2 cellular contexts compared by ENCODE assay signal in the genomic region with DNA sequence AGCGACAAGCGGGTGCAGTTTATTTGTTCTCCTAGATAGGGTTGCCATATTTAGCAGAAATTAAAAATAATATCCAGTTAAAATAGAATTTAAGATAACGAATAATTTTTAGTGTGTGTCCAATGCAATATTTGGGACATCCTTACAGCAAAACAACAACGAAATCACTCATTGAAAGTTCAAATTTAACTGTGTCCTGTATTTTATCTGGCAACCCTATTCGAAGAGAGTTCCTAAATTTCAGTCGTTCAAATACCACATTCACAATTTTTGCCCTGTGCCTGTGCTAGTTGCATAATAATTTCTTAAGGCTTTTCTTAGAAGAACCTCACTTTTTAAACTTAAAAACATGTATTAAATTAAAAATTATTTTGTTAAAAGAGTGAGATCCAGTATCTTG.
TF ChIP-seq lines count a peak whose summit lies in the region.

No MANE protein-coding gene starts in this region.

TF ChIP-seq in IMR-90, 13 proteins besides CTCF, POLR2A, EP300 and RAD21:
- TF ChIP-seq, protein P1, sequence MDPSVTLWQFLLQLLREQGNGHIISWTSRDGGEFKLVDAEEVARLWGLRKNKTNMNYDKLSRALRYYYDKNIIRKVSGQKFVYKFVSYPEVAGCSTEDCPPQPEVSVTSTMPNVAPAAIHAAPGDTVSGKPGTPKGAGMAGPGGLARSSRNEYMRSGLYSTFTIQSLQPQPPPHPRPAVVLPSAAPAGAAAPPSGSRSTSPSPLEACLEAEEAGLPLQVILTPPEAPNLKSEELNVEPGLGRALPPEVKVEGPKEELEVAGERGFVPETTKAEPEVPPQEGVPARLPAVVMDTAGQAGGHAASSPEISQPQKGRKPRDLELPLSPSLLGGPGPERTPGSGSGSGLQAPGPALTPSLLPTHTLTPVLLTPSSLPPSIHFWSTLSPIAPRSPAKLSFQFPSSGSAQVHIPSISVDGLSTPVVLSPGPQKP (IDR thresholded peaks at IDR 0.05; ENCODE audit: borderline replicate concordance, low read depth, low read length), result no peak
- TF ChIP-seq NFE2L2 (IDR thresholded peaks at IDR 0.05; ENCODE audit: low read depth, low read length), result no peak
- TF ChIP-seq, protein P2, sequence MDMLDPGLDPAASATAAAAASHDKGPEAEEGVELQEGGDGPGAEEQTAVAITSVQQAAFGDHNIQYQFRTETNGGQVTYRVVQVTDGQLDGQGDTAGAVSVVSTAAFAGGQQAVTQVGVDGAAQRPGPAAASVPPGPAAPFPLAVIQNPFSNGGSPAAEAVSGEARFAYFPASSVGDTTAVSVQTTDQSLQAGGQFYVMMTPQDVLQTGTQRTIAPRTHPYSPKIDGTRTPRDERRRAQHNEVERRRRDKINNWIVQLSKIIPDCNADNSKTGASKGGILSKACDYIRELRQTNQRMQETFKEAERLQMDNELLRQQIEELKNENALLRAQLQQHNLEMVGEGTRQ (IDR thresholded peaks at IDR 0.05; ENCODE audit: low read depth, low read length), result no peak
- no peak for TF ChIP-seq MAZ (IDR thresholded peaks at IDR 0.05; ENCODE audit: borderline replicate concordance, low read depth, low read length)

TF ChIP-seq in HEK293T, 16 proteins besides CTCF, POLR2A, EP300 and RAD21:
- TF ChIP-seq, protein P3, sequence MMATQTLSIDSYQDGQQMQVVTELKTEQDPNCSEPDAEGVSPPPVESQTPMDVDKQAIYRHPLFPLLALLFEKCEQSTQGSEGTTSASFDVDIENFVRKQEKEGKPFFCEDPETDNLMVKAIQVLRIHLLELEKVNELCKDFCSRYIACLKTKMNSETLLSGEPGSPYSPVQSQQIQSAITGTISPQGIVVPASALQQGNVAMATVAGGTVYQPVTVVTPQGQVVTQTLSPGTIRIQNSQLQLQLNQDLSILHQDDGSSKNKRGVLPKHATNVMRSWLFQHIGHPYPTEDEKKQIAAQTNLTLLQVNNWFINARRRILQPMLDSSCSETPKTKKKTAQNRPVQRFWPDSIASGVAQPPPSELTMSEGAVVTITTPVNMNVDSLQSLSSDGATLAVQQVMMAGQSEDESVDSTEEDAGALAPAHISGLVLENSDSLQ (IDR thresholded peaks at IDR 0.05), result no peak
- TF ChIP-seq TARDBP (IDR thresholded peaks at IDR 0.05), result no peak
- no peak for TF ChIP-seq CTBP1 (IDR thresholded peaks at IDR 0.05; ENCODE audit: borderline replicate concordance)
- no peak for TF ChIP-seq FOXK2 (IDR thresholded peaks at IDR 0.05)
